ENCODE assay signal across 10 cellular contexts in the genomic region with DNA sequence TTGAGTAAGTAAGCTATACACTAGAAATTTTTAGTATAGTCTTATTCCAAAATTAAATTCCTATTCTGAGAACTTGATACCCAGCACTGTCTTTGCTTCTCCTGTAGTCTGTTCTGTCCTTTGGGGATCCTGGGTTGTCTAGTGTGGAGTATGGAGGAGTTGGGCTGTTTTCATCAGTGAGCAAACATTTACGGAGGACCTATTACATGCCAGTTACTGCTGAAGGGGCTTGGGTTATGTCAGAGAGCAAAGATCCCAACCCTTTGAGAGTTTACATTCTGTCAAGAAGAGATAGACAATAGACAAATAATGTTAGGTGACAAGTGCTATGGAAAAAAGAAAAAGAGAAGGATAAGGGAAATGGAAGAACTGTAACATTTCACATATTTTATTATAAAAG. TPM values are rescaled to one million over a fixed set of nuclear protein-coding genes. Genes with fewer than 3 reads are reported as not detected.
DNase-seq lines count a peak whose midpoint lies in the region; TF ChIP-seq lines count a peak whose summit lies in the region.
"Had no signal": no experiment of that assay in that cellular context is flagged by ENCODE, and none has a peak within 500 bp of the region (broad histone marks: within the 10 kb centered on the region; RNA-seq: fewer than 3 reads in every experiment).

No MANE protein-coding gene starts in this region.

- CTCF ChIA-PET in HEK293 (lab: Yijun Ruan, JAX), result interaction anchor here (1.3 kb wide), 1 partner anchor 11 kb away, joined by 3 read pairs; no protein-coding TSS in a partner anchor

- H3K36me3 ChIP-seq in HEK293 (ENCODE audit: control insufficient read depth in 2 of 2, insufficient read depth in 1 of 2, low read length in 2 of 2), result no peaks in the 10 kb centered on the region

- peaks cover 16% of the 10 kb centered on the region for H3K36me3 Mint-ChIP-seq in activated CD4-positive, alpha-beta T cell treated with anti-CD3 and anti-CD28 coated beads, Interleukin-2, amount 10 ng/mL, durations not matched to agents 24 days and 14 days (ENCODE audit: low read depth)
- no peaks in the 10 kb centered on the region for H3K36me3 Mint-ChIP-seq in activated naive CD8-positive, alpha-beta T cell
- no peaks in the 10 kb centered on the region for H3K36me3 Mint-ChIP-seq in nephron progenitor cell (ENCODE audit: low read depth)

- H3K4me1 Mint-ChIP-seq in activated CD4-positive, alpha-beta T cell treated with anti-CD3 and anti-CD28 coated beads, Interleukin-2, amount 10 ng/mL, durations not matched to agents 24 days and 14 days, result peaks cover 67% of the 10 kb centered on the region
- H3K4me1 Mint-ChIP-seq in activated naive CD8-positive, alpha-beta T cell (ENCODE audit: low read depth), result peaks cover 82% of the 10 kb centered on the region
- H3K4me1 Mint-ChIP-seq in nephron progenitor cell, result peaks cover 33% of the 10 kb centered on the region

- peaks cover 43% of the 10 kb centered on the region for H3K4me1 ChIP-seq in HEK293 (ENCODE audit: control insufficient read depth, insufficient read depth, low read length)

- no peak for DNase-seq in activated CD4-positive, alpha-beta T cell treated with anti-CD3 and anti-CD28 coated beads, Interleukin-2, amount 10 ng/mL, durations not matched to agents 24 days and 14 days
- DNase-seq in activated CD4-positive, alpha-beta T cell treated with anti-CD3 and anti-CD28 coated beads, Interleukin-2, amount 50 U/mL, for 48 hours, result no peak
- DNase-seq in nephron progenitor cell, result no peak
- DNase-seq in NCI-H1436 treated with DMSO at 0.1 percent for 48 hours (lab: John Stamatoyannopoulos, UW), result no peak
- no peak for DNase-seq in COLO829 (ENCODE audit: low spot score)
- no peak for DNase-seq in NCI-H1930 (lab: John Stamatoyannopoulos, UW)
- DNase-seq: cortex of kidney, NCI-H2081 had no signal

- no peaks in the 10 kb centered on the region for H3K27me3 Mint-ChIP-seq in activated CD4-positive, alpha-beta T cell treated with anti-CD3 and anti-CD28 coated beads, Interleukin-2, amount 10 ng/mL, durations not matched to agents 24 days and 14 days
- no peaks in the 10 kb centered on the region for H3K27me3 Mint-ChIP-seq in activated naive CD8-positive, alpha-beta T cell
- no peaks in the 10 kb centered on the region for H3K27me3 Mint-ChIP-seq in nephron progenitor cell (ENCODE audit: low read depth, poor library complexity)

- POLR2A ChIA-PET in HEK293 (lab: Yijun Ruan, JAX), result interaction anchor here (0.8 kb wide), 1 partner anchor 10 kb away, joined by 3 read pairs; no protein-coding TSS in a partner anchor

- TF ChIP-seq CTCF in HEK293 (tag by site-specific recombination; IDR thresholded peaks at IDR 0.05), result no peak
- no peak for TF ChIP-seq CTCF in nephron progenitor cell (IDR thresholded peaks at IDR 0.05)

- no peak overlapping the region for H3K4me3 ChIP-seq in HEK293 (ENCODE audit: low read depth, low read length)

- H3K27ac Mint-ChIP-seq in activated CD4-positive, alpha-beta T cell treated with anti-CD3 and anti-CD28 coated beads, Interleukin-2, amount 10 ng/mL, durations not matched to agents 24 days and 14 days, result peak overlapping the region; percentile 13
- peak overlapping the region; percentile 77 for H3K27ac Mint-ChIP-seq in activated naive CD8-positive, alpha-beta T cell
- peak overlapping the region; percentile 62 for H3K27ac Mint-ChIP-seq in nephron progenitor cell

- no peaks in the 10 kb centered on the region for H3K9me3 ChIP-seq in HEK293 (ENCODE audit: control insufficient read depth, insufficient read depth, low read depth, low read length)

- H3K4me3 Mint-ChIP-seq in activated CD4-positive, alpha-beta T cell treated with anti-CD3 and anti-CD28 coated beads, Interleukin-2, amount 10 ng/mL, durations not matched to agents 24 days and 14 days, result no peak overlapping the region
- peak overlapping the region; percentile 6 for H3K4me3 Mint-ChIP-seq in activated naive CD8-positive, alpha-beta T cell
- no peak overlapping the region for H3K4me3 Mint-ChIP-seq in nephron progenitor cell

- intact Hi-C loops in activated CD4-positive, alpha-beta T cell treated with anti-CD3 and anti-CD28 coated beads, Interleukin-2, amount 10 ng/mL, durations not matched to agents 24 days and 14 days (cut with micrococcal nuclease), result no loop called here

- no peaks in the 10 kb centered on the region for H3K9me3 Mint-ChIP-seq in activated CD4-positive, alpha-beta T cell treated with anti-CD3 and anti-CD28 coated beads, Interleukin-2, amount 10 ng/mL, durations not matched to agents 24 days and 14 days
- no peaks in the 10 kb centered on the region for H3K9me3 Mint-ChIP-seq in activated naive CD8-positive, alpha-beta T cell (ENCODE audit: low read depth)
- H3K9me3 Mint-ChIP-seq in nephron progenitor cell, result no peaks in the 10 kb centered on the region

- peak overlapping the region; percentile 35; the same call in 1 of the 2 replicates for H3K27ac ChIP-seq in HEK293 (ENCODE audit: extremely low read depth, low read depth, low read length)

TF ChIP-seq in HEK293, 187 proteins besides CTCF, POLR2A, EP300 and RAD21 (continues in another document):
- TF ChIP-seq ZNF248 (tag by site-specific recombination; IDR thresholded peaks at IDR 0.05) (no peak), ZXDB (tag by site-specific recombination; IDR thresholded peaks at IDR 0.05) (no peak), ZNF133 (tag by site-specific recombination; IDR thresholded peaks at IDR 0.05) (no peak), TSHZ1 (tag by site-specific recombination; IDR thresholded peaks at IDR 0.05; ENCODE audit: borderline replicate concordance) (no peak), GFI1B (tag by site-specific recombination; IDR thresholded peaks at IDR 0.05) (no peak), ZNF654 (tag by site-specific recombination; IDR thresholded peaks at IDR 0.05; ENCODE audit: low read depth) (no peak)
- TF ChIP-seq, protein P1, sequence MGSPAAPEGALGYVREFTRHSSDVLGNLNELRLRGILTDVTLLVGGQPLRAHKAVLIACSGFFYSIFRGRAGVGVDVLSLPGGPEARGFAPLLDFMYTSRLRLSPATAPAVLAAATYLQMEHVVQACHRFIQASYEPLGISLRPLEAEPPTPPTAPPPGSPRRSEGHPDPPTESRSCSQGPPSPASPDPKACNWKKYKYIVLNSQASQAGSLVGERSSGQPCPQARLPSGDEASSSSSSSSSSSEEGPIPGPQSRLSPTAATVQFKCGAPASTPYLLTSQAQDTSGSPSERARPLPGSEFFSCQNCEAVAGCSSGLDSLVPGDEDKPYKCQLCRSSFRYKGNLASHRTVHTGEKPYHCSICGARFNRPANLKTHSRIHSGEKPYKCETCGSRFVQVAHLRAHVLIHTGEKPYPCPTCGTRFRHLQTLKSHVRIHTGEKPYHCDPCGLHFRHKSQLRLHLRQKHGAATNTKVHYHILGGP (tag by site-specific recombination; IDR thresholded peaks at IDR 0.05), result no peak
- TF ChIP-seq, protein P2, sequence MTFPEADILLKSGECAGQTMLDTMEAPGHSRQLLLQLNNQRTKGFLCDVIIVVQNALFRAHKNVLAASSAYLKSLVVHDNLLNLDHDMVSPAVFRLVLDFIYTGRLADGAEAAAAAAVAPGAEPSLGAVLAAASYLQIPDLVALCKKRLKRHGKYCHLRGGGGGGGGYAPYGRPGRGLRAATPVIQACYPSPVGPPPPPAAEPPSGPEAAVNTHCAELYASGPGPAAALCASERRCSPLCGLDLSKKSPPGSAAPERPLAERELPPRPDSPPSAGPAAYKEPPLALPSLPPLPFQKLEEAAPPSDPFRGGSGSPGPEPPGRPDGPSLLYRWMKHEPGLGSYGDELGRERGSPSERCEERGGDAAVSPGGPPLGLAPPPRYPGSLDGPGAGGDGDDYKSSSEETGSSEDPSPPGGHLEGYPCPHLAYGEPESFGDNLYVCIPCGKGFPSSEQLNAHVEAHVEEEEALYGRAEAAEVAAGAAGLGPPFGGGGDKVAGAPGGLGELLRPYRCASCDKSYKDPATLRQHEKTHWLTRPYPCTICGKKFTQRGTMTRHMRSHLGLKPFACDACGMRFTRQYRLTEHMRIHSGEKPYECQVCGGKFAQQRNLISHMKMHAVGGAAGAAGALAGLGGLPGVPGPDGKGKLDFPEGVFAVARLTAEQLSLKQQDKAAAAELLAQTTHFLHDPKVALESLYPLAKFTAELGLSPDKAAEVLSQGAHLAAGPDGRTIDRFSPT (tag by site-specific recombination; IDR thresholded peaks at IDR 0.05), result no peak

RNA-seq across cellular contexts. Expression of gene TRAPPC10, which starts 9.0 kb away (rescaled TPM):
- total RNA-seq in activated CD4-positive, alpha-beta T cell treated with anti-CD3 and anti-CD28 coated beads, Interleukin-2, amount 10 ng/mL, durations not matched to agents 24 days and 14 days, result 69.6 and 75.0 TPM in 2 replicates

Comparison
In these comparisons a context has a peak if more than half of its experiments do, and no peak if none do; other contexts are left out.
1. H3K27ac Mint-ChIP-seq: peak in every context shown above with its lines; median percentile 77 in activated naive CD8-positive, alpha-beta T cell; 62 in nephron progenitor cell; 13 in activated CD4-positive, alpha-beta T cell treated with anti-CD3 and anti-CD28 coated beads, Interleukin-2, amount 10 ng/mL, durations not matched to agents 24 days and 14 days.